9 cellular contexts compared by ENCODE assay signal in the genomic region with DNA sequence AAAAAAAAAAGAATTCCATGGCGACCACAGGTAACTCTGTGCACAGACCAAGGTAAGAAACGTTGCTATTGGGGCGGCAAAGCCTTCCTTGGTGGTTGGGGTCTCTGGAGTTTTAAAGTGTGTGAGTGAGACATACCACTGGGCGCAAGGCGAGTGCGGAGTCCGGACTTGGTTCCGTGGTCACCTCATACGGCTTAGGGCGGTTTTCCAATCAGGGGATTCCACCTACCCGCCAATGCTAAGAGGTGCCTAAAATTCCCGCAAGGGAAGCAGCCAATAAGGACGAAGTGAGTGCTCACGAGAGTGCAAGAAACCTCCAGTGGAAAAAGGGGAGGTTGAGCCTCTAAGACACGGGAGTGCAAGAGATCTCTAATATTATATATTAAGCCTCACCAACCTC.
A peak's percentile ranks its signal among the peaks of the same experiment; 100 is the strongest.
DNase-seq lines count a peak whose midpoint lies in the region; ATAC-seq and TF ChIP-seq lines count a peak whose summit lies in the region.
"Had no signal": no experiment of that assay in that cellular context is flagged by ENCODE, and none has a peak within 500 bp of the region (broad histone marks: within the 10 kb centered on the region; RNA-seq: fewer than 3 reads in every experiment).

No MANE protein-coding gene starts in this region.

- H3K27me3 Mint-ChIP-seq in activated CD8-positive, alpha-beta memory T cell treated with anti-CD3 and anti-CD28 coated beads, Interleukin-2, amount 10 ng/mL, durations not matched to agents 7 days and 5 days = peaks cover 38% of the 10 kb centered on the region
- H3K27me3 Mint-ChIP-seq in immature natural killer cell (ENCODE audit: low read depth in 3 of 3) = peaks cover 26 to 34% (median 28%) of the 10 kb centered on the region in 3 donors

- H3K27ac Mint-ChIP-seq in activated CD8-positive, alpha-beta memory T cell treated with anti-CD3 and anti-CD28 coated beads, Interleukin-2, amount 10 ng/mL, durations not matched to agents 7 days and 5 days = no peak overlapping the region
- peak overlapping the region in 1 of 6 donors; percentile 27 for H3K27ac Mint-ChIP-seq in immature natural killer cell

- 31 to 56% (median 40%) methylated on average over 15 of the region's 15 CpGs for WGBS in stomach, 5 donors

- no peak overlapping the region for H3K27ac ChIP-seq in stomach

- TF ChIP-seq CTCF in stomach (IDR thresholded peaks at IDR 0.05) = no peak

- TF ChIP-seq POLR2A in stomach (IDR thresholded peaks at IDR 0.05) = no peak

- intact Hi-C loops in stomach (cut with DNase I; ENCODE audit: low total_unique reads) = no loop called here

- H3K4me3 ChIP-seq in adipocyte (ENCODE audit: low read length) (peak overlapping the region; percentile 92), stomach (peak overlapping the region; percentile 69 to 95 (median 85))

- H3K36me3 ChIP-seq in adipocyte (ENCODE audit: control insufficient read depth, insufficient read depth, low read length, severe bottlenecking) (no peaks in the 10 kb centered on the region), stomach (no peaks in the 10 kb centered on the region)

- no peak for ATAC-seq in activated CD8-positive, alpha-beta memory T cell treated with anti-CD3 and anti-CD28 coated beads, Interleukin-2, amount 10 ng/mL, durations not matched to agents 7 days and 5 days

- peak overlapping the region; percentile 91 for H3K4me3 Mint-ChIP-seq in activated CD8-positive, alpha-beta memory T cell treated with anti-CD3 and anti-CD28 coated beads, Interleukin-2, amount 10 ng/mL, durations not matched to agents 7 days and 5 days
- H3K4me3 Mint-ChIP-seq in immature natural killer cell = peak overlapping the region; percentile 73 to 98 (median 98)

- TF ChIP-seq EP300 in stomach (IDR thresholded peaks at IDR 0.05) = no peak

- H3K27me3 ChIP-seq in adipocyte (replicated peaks; ENCODE audit: control insufficient read depth, insufficient read depth, low read length) (peaks cover 4% of the 10 kb centered on the region), stomach (peaks cover 0 to 19% (median 0%) of the 10 kb centered on the region in 3 donors)

- no peaks in the 10 kb centered on the region for H3K9me3 ChIP-seq in adipocyte (ENCODE audit: control insufficient read depth, low read length)
- H3K9me3 ChIP-seq in stomach = no peaks in the 10 kb centered on the region

- peak overlapping the region; percentile 90 for H3K9ac ChIP-seq in adipocyte (ENCODE audit: low read length)

- H3K4me1 ChIP-seq in adipocyte (ENCODE audit: control insufficient read depth, insufficient read depth, low read length) (peaks cover 4% of the 10 kb centered on the region), stomach (peaks cover 0 to 22% (median 14%) of the 10 kb centered on the region in 4 donors)

- CTCF ChIA-PET in activated CD8-positive, alpha-beta memory T cell treated with anti-CD3 and anti-CD28 coated beads, Interleukin-2, amount 10 ng/mL, durations not matched to agents 7 days and 5 days (lab: Charles Lee) = interaction anchor here (0.6 to 3.0 kb wide), 4 partner anchors 9 to 992 kb away, joined by 3 to 25 read pairs (median 12); no protein-coding TSS in a partner anchor

- no peaks in the 10 kb centered on the region for H3K36me3 Mint-ChIP-seq in activated CD8-positive, alpha-beta memory T cell treated with anti-CD3 and anti-CD28 coated beads, Interleukin-2, amount 10 ng/mL, durations not matched to agents 7 days and 5 days
- no peaks in the 10 kb centered on the region for H3K36me3 Mint-ChIP-seq in immature natural killer cell

- H3K9me3 Mint-ChIP-seq in activated CD8-positive, alpha-beta memory T cell treated with anti-CD3 and anti-CD28 coated beads, Interleukin-2, amount 10 ng/mL, durations not matched to agents 7 days and 5 days (ENCODE audit: low read depth) = no peaks in the 10 kb centered on the region
- peaks cover 0 to 4% (median 0%) of the 10 kb centered on the region in 6 donors for H3K9me3 Mint-ChIP-seq in immature natural killer cell

- peaks cover 11% of the 10 kb centered on the region for H3K4me1 Mint-ChIP-seq in activated CD8-positive, alpha-beta memory T cell treated with anti-CD3 and anti-CD28 coated beads, Interleukin-2, amount 10 ng/mL, durations not matched to agents 7 days and 5 days
- peaks cover 24 to 25% of the 10 kb centered on the region in 2 donors for H3K4me1 Mint-ChIP-seq in immature natural killer cell

- DNase-seq in activated CD8-positive, alpha-beta memory T cell treated with anti-CD3 and anti-CD28 coated beads, Interleukin-2, amount 10 ng/mL, durations not matched to agents 7 days and 5 days = no peak
- DNase-seq in activated CD8-positive, alpha-beta memory T cell treated with anti-CD3 and anti-CD28 coated beads, Interleukin-2, amount 50 U/mL, for 48 hours = no peak
- DNase-seq in adipocyte (ENCODE audit: low read depth) (no peak), immature natural killer cell (no peak), stomach (no peak), SKM-1 treated with dmso at 0.1 percent for 144 hours (lab: John Stamatoyannopoulos, UW; ENCODE audit: unreplicated experiment) (no peak), activated gamma-delta T cell treated with Interleukin-2 at 50 U/mL for 16 hours (no peak), HuH-7 (ENCODE audit: low spot score) (no peak)
- DNase-seq: activated naive CD4-positive, alpha-beta T cell treated with Interleukin-2 at 50 U/mL for 16 hours had no signal
